In genomic region chr11:65487467-65488272, GRCh38 we compare ENCODE assay signal across 8 cellular contexts. TPM values are rescaled to one million over a fixed set of nuclear protein-coding genes. Genes with fewer than 3 reads are reported as not detected.
DNase-seq lines count a peak whose midpoint lies in the region; ATAC-seq and TF ChIP-seq lines count a peak whose summit lies in the region.

No MANE protein-coding gene starts in this region.

- CTCF ChIA-PET in AG04450 (lab: Charles Lee) = interaction anchor here (0.7 to 3.0 kb wide), 3 partner anchors 8 to 16 kb away, joined by 4 to 20 read pairs (median 8); no protein-coding TSS in a partner anchor
- CTCF ChIA-PET in OCI-LY7 (lab: Charles Lee; ENCODE audit: unreplicated experiment) = interaction anchor here (0.6 to 2.2 kb wide), 8 partner anchors 8 to 108 kb away, joined by 3 to 9 read pairs (median 4); partner anchors contain the start of genes NEAT1 and SCYL1

- H3K4me2 ChIP-seq in OCI-LY7 (ENCODE audit: low read length) = peak overlapping the region; percentile 60

- H3K9me2 ChIP-seq in OCI-LY7 (ENCODE audit: insufficient read depth, low read length) = no peaks in the 10 kb centered on the region

- H3K4me1 ChIP-seq in OCI-LY7 (ENCODE audit: insufficient read depth, low read length, poor library complexity, severe bottlenecking) (peaks cover 62% of the 10 kb centered on the region), psoas muscle (peaks cover 70% of the 10 kb centered on the region)

- H3K27ac ChIP-seq in AG04450 (ENCODE audit: low read depth, low read length) = peak overlapping the region; percentile 99
- H3K27ac ChIP-seq in OCI-LY7 (ENCODE audit: low read depth, low read length, poor library complexity, severe bottlenecking) = peak overlapping the region; percentile 65
- H3K27ac ChIP-seq in psoas muscle = peak overlapping the region; percentile 99

- ATAC-seq in psoas muscle (peak; percentile 70 to 77 (median 74)), HG03280 (IDR thresholded peaks at IDR 0.05; ENCODE audit: unreplicated experiment) (no peak)

- DNase-seq in AG04450 (ENCODE audit: low read depth, low spot score) (peak; percentile 100), GM13977 (ENCODE audit: low spot score) (peak; percentile 79), KBM-7 (peak; percentile 92), OCI-LY7 (ENCODE audit: low spot score) (peak; percentile 80), brain pericyte (ENCODE audit: low read depth, low spot score) (peak; percentile 100), iPS DF 19.7 (ENCODE audit: low read depth, low spot score) (peak; percentile 100), psoas muscle (peak; percentile 96 to 97)

- TF ChIP-seq CTCF in AG04450 (IDR thresholded peaks at IDR 0.05; ENCODE audit: low read depth, low read length) (no peak), GM13977 (IDR thresholded peaks at IDR 0.05; ENCODE audit: extremely low read depth, insufficient read depth, missing control alignments) (peak; percentile 12), OCI-LY7 (conservative IDR thresholded peaks at IDR 0.05; ENCODE audit: low read length) (peak; percentile 71), psoas muscle (IDR thresholded peaks at IDR 0.05) (no peak)

- no TSS peak for BruUV-seq in OCI-LY7 (replicated peaks; lab: Mats Ljungman, UMichigan)

- no peaks in the 10 kb centered on the region for H4K20me1 ChIP-seq in OCI-LY7 (ENCODE audit: insufficient read depth, low read length)

- WGBS in psoas muscle, 3 donors = 4 to 7% (median 5%) methylated on average over 17 of the region's 17 CpGs

- H3K79me2 ChIP-seq in OCI-LY7 (ENCODE audit: insufficient read depth, low read depth, low read length) = no peaks in the 10 kb centered on the region

- H2AFZ ChIP-seq in OCI-LY7 (ENCODE audit: low read length) = peak overlapping the region; percentile 71

- H3K9me3 ChIP-seq in AG04450 (ENCODE audit: control insufficient read depth, insufficient read depth, low read length) (no peaks in the 10 kb centered on the region; the same call in 1 of the 2 replicates), OCI-LY7 (ENCODE audit: low read length) (no peaks in the 10 kb centered on the region), psoas muscle (no peaks in the 10 kb centered on the region)

- intact Hi-C loops in OCI-LY7 (cut with micrococcal nuclease; ENCODE audit: unreplicated experiment) = no loop called here
- intact Hi-C loops in psoas muscle (cut with DNase I) = no loop called here

- H3K4me3 ChIP-seq in AG04450 (ENCODE audit: low read depth, low read length) (peak overlapping the region; percentile 45), OCI-LY7 (ENCODE audit: low read depth, low read length, poor library complexity, severe bottlenecking) (peak overlapping the region; percentile 37), psoas muscle (peak overlapping the region; percentile 43)

- in situ Hi-C loops in GM13977 (cut with MboI; ENCODE audit: low pct_unique_long_range_greater_than_20kb, low sequenced_read_pairs, unreplicated experiment) (loop anchor here (10.0 kb wide), 1 partner anchor 63 kb away; the partner anchor contains the start of gene NEAT1), KBM-7 (cut with MboI; ENCODE audit: low pct_unique_long_range_greater_than_20kb, low sequenced_read_pairs) (no loop called here)

- POLR2A ChIA-PET in AG04450 (lab: Yijun Ruan, JAX) = interaction anchor here (0.5 to 9.2 kb wide), 11 partner anchors 10 to 66 kb away, joined by 3 to 242 read pairs (median 5); partner anchors contain the start of genes MALAT1, NEAT1 and SCYL1
- POLR2A ChIA-PET in OCI-LY7 (lab: Charles Lee) = interaction anchor here (1.1 to 11.1 kb wide), 6 partner anchors 10 to 71 kb away, joined by 3 to 199 read pairs (median 30); partner anchors contain the start of genes MALAT1 and NEAT1

- no peaks in the 10 kb centered on the region for H3K36me3 ChIP-seq in OCI-LY7 (ENCODE audit: insufficient read depth, low read length)
- H3K36me3 ChIP-seq in psoas muscle (ENCODE audit: insufficient read depth in 1 of 2, low read depth in 1 of 2) = no peaks in the 10 kb centered on the region

- H3K27me3 ChIP-seq in AG04450 (ENCODE audit: control insufficient read depth, insufficient read depth, low read length) (no peaks in the 10 kb centered on the region), psoas muscle (ENCODE audit: insufficient read depth in 3 of 3, low read length in 2 of 3) (no peaks in the 10 kb centered on the region)

RNA-seq across cellular contexts. Expression of gene MALAT1, which starts 11.2 kb away (rescaled TPM):
- polyA plus RNA-seq in AG04450 (2011; rRNA removed) (1,149 and 1,465 TPM in 2 replicates), psoas muscle (100 to 1,000 TPM; 102 to 846 (median 299) TPM)
- 15,934 and 21,970 TPM in 2 replicates for polyA minus RNA-seq in AG04450 (2011; rRNA and poly(A)+ RNA removed)
- total RNA-seq in OCI-LY7 (2014; rRNA removed; shearing (Covaris generic)) = 3,446 and 3,598 TPM in 2 replicates
- total RNA-seq in OCI-LY7 (2022) (5,974 and 7,097 TPM in 2 replicates), psoas muscle (over 10,000 TPM in 1 of 4 donors, 1,000 to 10,000 TPM in 3; 3,071 to 11,376 (median 4,986) TPM)

RNA-seq across cellular contexts. Expression of gene SCYL1, which starts 37.2 kb away (rescaled TPM):
- 60.9 and 90.0 TPM in 2 replicates for polyA plus RNA-seq in AG04450 (2011; rRNA removed)
- polyA minus RNA-seq in AG04450 (2011; rRNA and poly(A)+ RNA removed) = 55.8 and 101 TPM in 2 replicates
- total RNA-seq in OCI-LY7 (2014; rRNA removed; shearing (Covaris generic)) = 43.2 and 56.8 TPM in 2 replicates
- total RNA-seq in OCI-LY7 (2022) = 62.9 and 70.0 TPM in 2 replicates
- 100 to 1,000 TPM in 1 of 4 donors, 10 to 100 TPM in 3; 77.8 to 106 (median 92.6) TPM for total RNA-seq in psoas muscle
- polyA plus RNA-seq in psoas muscle = 10 to 100 TPM; 66.9 to 87.4 (median 79.4) TPM

Comparison
In these comparisons a context has a peak if more than half of its experiments do, and no peak if none do; other contexts are left out.
1. CTCF ChIP-seq: peak in GM13977 (single experiment) and OCI-LY7 (single experiment); none in AG04450 (single experiment) and psoas muscle (single experiment).
2. Peak in every context shown above with its lines, with median percentiles within 50 percentile points of each other: DNase-seq, H3K27ac ChIP-seq and H3K4me3 ChIP-seq.